21 cellular contexts compared by ENCODE assay signal in genomic region chr20:51602131-51602530, GRCh38. TPM values are rescaled to one million over a fixed set of nuclear protein-coding genes. Genes with fewer than 3 reads are reported as not detected.
A peak's percentile ranks its signal among the peaks of the same experiment; 100 is the strongest.
DNase-seq lines count a peak whose midpoint lies in the region; ATAC-seq, FAIRE-seq and TF ChIP-seq lines count a peak whose summit lies in the region.
"Had no signal": no experiment of that assay in that cellular context is flagged by ENCODE, and none has a peak within 500 bp of the region (broad histone marks: within the 10 kb centered on the region; RNA-seq: fewer than 3 reads in every experiment).

No MANE protein-coding gene starts in this region.

- no peaks in the 10 kb centered on the region for H3K27me3 ChIP-seq in HepG2 (ENCODE audit: control insufficient read depth in 1 of 2, insufficient read depth in 2 of 2, low read length in 2 of 2)
- no peaks in the 10 kb centered on the region for H3K27me3 ChIP-seq in right lobe of liver
- no peaks in the 10 kb centered on the region for H3K27me3 ChIP-seq in gastrocnemius medialis

- ATAC-seq in HepG2 (no peak), right lobe of liver (no peak), gastrocnemius medialis (no peak)
- no peak for ATAC-seq in central memory CD8-positive, alpha-beta T cell (replicated peaks; ENCODE audit: extremely low read depth, poor library complexity, severe bottlenecking)

- H3K27ac ChIP-seq in HepG2 (ENCODE audit: extremely low read length, insufficient read depth, low read length) (no peak overlapping the region), right lobe of liver (no peak overlapping the region), gastrocnemius medialis (no peak overlapping the region)
- H3K27ac ChIP-seq: 22Rv1 had no signal

- FAIRE-seq in HepG2 (lab: Jason Lieb, UNC): no peak
- FAIRE-seq: A204.1, G401.6, GM12892, H54 had no signal

- H2AFZ ChIP-seq in HepG2 (ENCODE audit: low read length): no peak overlapping the region

- no peaks in the 10 kb centered on the region for H3K79me2 ChIP-seq in HepG2 (ENCODE audit: insufficient read depth, low read length)

- no peaks in the 10 kb centered on the region for H3K9me3 Mint-ChIP-seq in central memory CD8-positive, alpha-beta T cell
- H3K9me3 Mint-ChIP-seq: CD4-positive, alpha-beta memory T cell; HFFc6 had no signal

- H3K36me3 ChIP-seq in HepG2 (replicated peaks in 1 of 2; ENCODE audit: control insufficient read depth in 1 of 2, insufficient read depth in 2 of 2, low read length in 2 of 2): peaks cover 16 to 36% of the 10 kb centered on the region in 2 experiments
- H3K36me3 ChIP-seq in right lobe of liver: peaks cover 0 to 5% (median 0%) of the 10 kb centered on the region in 4 donors
- H3K36me3 ChIP-seq in gastrocnemius medialis: peaks cover 0 to 23% of the 10 kb centered on the region in 2 donors

- DNase-seq in HepG2 (ENCODE audit: low spot score) (no peak), right lobe of liver (no peak), MV-4-11 (lab: John Stamatoyannopoulos, UW) (peak; percentile 40), SW480 (ENCODE audit: low spot score) (no peak), gastrocnemius medialis (no peak)
- no peak for DNase-seq in central memory CD8-positive, alpha-beta T cell (ENCODE audit: low spot score in 2 of 2)
- DNase-seq in activated CD4-positive, CD25-positive, alpha-beta regulatory T cell treated with anti-CD3 and anti-CD28 coated beads, Interleukin-2, amount 50 U/mL, for 72 hours: no peak
- DNase-seq: C1 segment of cervical spinal cord; Caco-2; CD4-positive, alpha-beta memory T cell; DMS153; DND-41; GOT3; HFFc6 had no signal

- no peak overlapping the region for H3K27ac Mint-ChIP-seq in central memory CD8-positive, alpha-beta T cell (ENCODE audit: low read depth)
- H3K27ac Mint-ChIP-seq: B cell, HFFc6 had no signal

- H3K4me3 Mint-ChIP-seq in central memory CD8-positive, alpha-beta T cell: peak overlapping the region; percentile 42
- H3K4me3 Mint-ChIP-seq: B cell; CD4-positive, alpha-beta memory T cell; HFFc6 had no signal

- H3K4me2 ChIP-seq in HepG2 (ENCODE audit: low read depth, low read length): no peak overlapping the region

- no peak overlapping the region for H3K9ac ChIP-seq in HepG2 (ENCODE audit: insufficient read depth, low read depth, low read length)

- H3K9me3 ChIP-seq in HepG2 (ENCODE audit: low read length) (no peaks in the 10 kb centered on the region), right lobe of liver (no peaks in the 10 kb centered on the region), gastrocnemius medialis (no peaks in the 10 kb centered on the region)
- H3K9me3 ChIP-seq: Caco-2, HAP-1 had no signal

- H3K27me3 Mint-ChIP-seq in central memory CD8-positive, alpha-beta T cell: no peaks in the 10 kb centered on the region

- POLR2A ChIA-PET in HepG2 (lab: Yijun Ruan, JAX): no interaction called here

- CTCF ChIA-PET in HepG2 (lab: Yijun Ruan, JAX; ENCODE audit: low intra/inter-chr PET ratio, low total read pairs): no interaction called here

- H3K4me1 ChIP-seq in HepG2 (ENCODE audit: insufficient read depth, low read length): no peaks in the 10 kb centered on the region
- no peaks in the 10 kb centered on the region for H3K4me1 ChIP-seq in right lobe of liver
- no peaks in the 10 kb centered on the region for H3K4me1 ChIP-seq in gastrocnemius medialis
- H3K4me1 ChIP-seq: Caco-2 had no signal

- H3K36me3 Mint-ChIP-seq in central memory CD8-positive, alpha-beta T cell (ENCODE audit: insufficient read depth): peaks cover 4% of the 10 kb centered on the region
- H3K36me3 Mint-ChIP-seq: CD4-positive, alpha-beta memory T cell had no signal

- no peak for TF ChIP-seq EP300 in HepG2 (IDR thresholded peaks at IDR 0.05; ENCODE audit: low read depth in 2 of 2, low read length in 2 of 2)
- no peak for TF ChIP-seq EP300 in HepG2 (CRISPR knock-in tag; IDR thresholded peaks at IDR 0.05; ENCODE audit: borderline replicate concordance)

- no peaks in the 10 kb centered on the region for H4K20me1 ChIP-seq in HepG2 (ENCODE audit: insufficient read depth, low read length)

- H3K4me3 ChIP-seq in HepG2 (replicated peaks in 1 of 3; ENCODE audit: insufficient read depth in 1 of 3, low read depth in 2 of 3, low read length in 3 of 3) (no peak overlapping the region), right lobe of liver (no peak overlapping the region), gastrocnemius medialis (no peak overlapping the region)
- H3K4me3 ChIP-seq: HAP-1 had no signal

- no TSS peak for BruUV-seq in HepG2 (replicated peaks; lab: Mats Ljungman, UMichigan)

- no peak for TF ChIP-seq RAD21 in HepG2 (CRISPR knock-in tag; IDR thresholded peaks at IDR 0.05)

- TF ChIP-seq CTCF in HepG2 (CRISPR knock-in tag; IDR thresholded peaks at IDR 0.05): no peak
- no peak for TF ChIP-seq CTCF in right lobe of liver (IDR thresholded peaks at IDR 0.05)
- no peak for TF ChIP-seq CTCF in gastrocnemius medialis (IDR thresholded peaks at IDR 0.05 in 4 of 5, conservative IDR thresholded peaks at IDR 0.05 in 1 of 5)

- in situ Hi-C loops in HepG2 (cut with HindIII; ENCODE audit: extremely low pct_ligation_motif_present, low pct_unique_long_range_greater_than_20kb): no loop called here
- in situ Hi-C loops in gastrocnemius medialis (cut with MboI; ENCODE audit: low sequenced_read_pairs in 4 of 4): loop anchor here in 2 of 4 donors (5.0 to 25.0 kb wide), 2 partner anchors 230 to 615 kb away; no protein-coding TSS in a partner anchor

- WGBS in HepG2 (ENCODE audit: low lambda C conversion rate): 89% methylated on average over 5 of the region's 5 CpGs
- WGBS in right lobe of liver (ENCODE audit: insufficient coverage, low coverage, low lambda C conversion rate, missing lambda C conversion rate): no CpG with 5 or more reads among the region's 5 CpGs

- H3K4me1 Mint-ChIP-seq in central memory CD8-positive, alpha-beta T cell: peaks cover 8% of the 10 kb centered on the region
- H3K4me1 Mint-ChIP-seq: B cell had no signal

- intact Hi-C loops in HepG2 (cut with micrococcal nuclease; ENCODE audit: unreplicated experiment): no loop called here
- intact Hi-C loops in right lobe of liver (cut with DNase I): no loop called here
- intact Hi-C loops in gastrocnemius medialis (cut with DNase I; ENCODE audit: low total_unique reads): no loop called here

- TF ChIP-seq POLR2A in HepG2 (IDR thresholded peaks at IDR 0.05; ENCODE audit: insufficient read depth in 1 of 2, low read depth in 2 of 2, low read length in 2 of 2): no peak
- TF ChIP-seq POLR2A in right lobe of liver (IDR thresholded peaks at IDR 0.05): no peak
- no peak for TF ChIP-seq POLR2A in gastrocnemius medialis (IDR thresholded peaks at IDR 0.05)

TF ChIP-seq in HepG2, 621 proteins besides CTCF, POLR2A, EP300 and RAD21:
- TF ChIP-seq MTERF4 (CRISPR knock-in tag; IDR thresholded peaks at IDR 0.05) (no peak), ZKSCAN1 (IDR thresholded peaks at IDR 0.05; ENCODE audit: low read length) (peak; percentile 58), ZNF615 (CRISPR knock-in tag; IDR thresholded peaks at IDR 0.05; ENCODE audit: borderline replicate concordance) (no peak), TMF1 (CRISPR knock-in tag; IDR thresholded peaks at IDR 0.05; ENCODE audit: low read depth) (no peak), KLF15 (CRISPR knock-in tag; IDR thresholded peaks at IDR 0.05; ENCODE audit: borderline replicate concordance) (no peak)
TF ChIP-seq in HepG2: peak in this region for 1.

RNA-seq across cellular contexts. Expression of gene NFATC2, which starts 59.6 kb away (rescaled TPM):
- total RNA-seq in HepG2 (2016; rRNA removed; fragmentation: Illumina TruSeq; extraction: Trizol) (3.3 and 8.0 TPM in 2 replicates), right lobe of liver (1 to 10 TPM; 3.9 to 7.1 (median 4.7) TPM), gastrocnemius medialis (1 to 10 TPM; 1.6 to 3.9 (median 2.8) TPM)
- total RNA-seq in HepG2 (2016; cell fraction: cytosol; rRNA removed; fragmentation: Illumina TruSeq; extraction: Trizol; ENCODE audit: low read depth): 4.1 and 4.9 TPM in 2 replicates
- 2.6 and 7.7 TPM in 2 replicates for total RNA-seq in HepG2 (2016; cell fraction: insoluble cytoplasmic fraction; rRNA removed; fragmentation: Illumina TruSeq; extraction: Trizol)
- 4.2 TPM in 2 replicates for total RNA-seq in HepG2 (2016; cell fraction: membrane; rRNA removed; fragmentation: Illumina TruSeq; extraction: Trizol)
- total RNA-seq in HepG2 (2016; cell fraction: nucleus; rRNA removed; fragmentation: Illumina TruSeq; extraction: Trizol): 8.5 and 9.9 TPM in 2 replicates
- 1.9 TPM in 2 replicates for polyA plus RNA-seq in HepG2 (2011; rRNA removed)
- 0.85 and 1.7 TPM in 2 replicates for polyA plus RNA-seq in HepG2 (2011; cell fraction: cytosol; rRNA removed)
- 6.8 and 7.7 TPM in 2 replicates for polyA plus RNA-seq in HepG2 (2011; cell fraction: nucleus; rRNA removed)
- polyA plus RNA-seq in HepG2 (2012): 5.7 and 6.1 TPM in 2 replicates
- polyA plus RNA-seq in HepG2 (2016; cell fraction: cytosol; fragmentation: Illumina TruSeq; extraction: Trizol; ENCODE audit: low read depth): 0.31 and 0.43 TPM in 2 replicates
- polyA plus RNA-seq in HepG2 (2016; cell fraction: insoluble cytoplasmic fraction; fragmentation: Illumina TruSeq; extraction: Trizol; ENCODE audit: low read depth): 7.2 and 8.9 TPM in 2 replicates
- polyA plus RNA-seq in HepG2 (2016; cell fraction: membrane; fragmentation: Illumina TruSeq; extraction: Trizol; ENCODE audit: low read depth): 1.2 and 1.4 TPM in 2 replicates
- polyA plus RNA-seq in HepG2 (2016; cell fraction: nucleus; fragmentation: Illumina TruSeq; extraction: Trizol; ENCODE audit: insufficient read depth, low read depth): 11.5 and 12.3 TPM in 2 replicates
- polyA minus RNA-seq in HepG2 (2011; rRNA and poly(A)+ RNA removed; ENCODE audit: low replicate concordance): 3.3 TPM in 1 of 2 replicates, not detected in the other
- 4.3 and 5.8 TPM in 2 replicates for polyA minus RNA-seq in HepG2 (2011; cell fraction: cytosol; rRNA and poly(A)+ RNA removed)
- polyA minus RNA-seq in HepG2 (2011; cell fraction: nucleus; rRNA and poly(A)+ RNA removed): 7.7 and 8.2 TPM in 2 replicates
